27 cellular contexts compared by ENCODE assay signal in genomic region chr1:99507906-99508732, GRCh38.
"Had no signal": no experiment of that assay in that cellular context is flagged by ENCODE, and none has a peak within 500 bp of the region (broad histone marks: within the 10 kb centered on the region; RNA-seq: fewer than 3 reads in every experiment).

No MANE protein-coding gene starts in this region.

- H3K27ac ChIP-seq: VCaP had no signal

- ATAC-seq: activated CD8-positive, alpha-beta memory T cell treated with anti-CD3 and anti-CD28 coated beads, Interleukin-2, amount 10 ng/mL, durations not matched to agents 7 days and 5 days; K562; Panc1 had no signal

- DNase-seq: activated CD4-positive, alpha-beta memory T cell treated with anti-CD3 and anti-CD28 coated beads, Interleukin-2, amount 10 ng/mL, durations not matched to agents 7 days and 5 days; activated CD4-positive, alpha-beta T cell treated with anti-CD3 and anti-CD28 coated beads for 1 hour; activated CD4-positive, alpha-beta T cell treated with anti-CD3 and anti-CD28 coated beads for 48 hours; activated CD4-positive, CD25-positive, alpha-beta regulatory T cell; activated CD8-positive, alpha-beta memory T cell treated with anti-CD3 and anti-CD28 coated beads for 24 hours; activated CD8-positive, alpha-beta memory T cell treated with anti-CD3 and anti-CD28 coated beads, Interleukin-2, amount 10 ng/mL, durations not matched to agents 7 days and 5 days; activated CD8-positive, alpha-beta memory T cell treated with anti-CD3 and anti-CD28 coated beads, Interleukin-2, amount 50 U/mL, for 48 hours; activated gamma-delta T cell; activated naive CD4-positive, alpha-beta T cell treated with Interleukin-2 at 50 U/mL for 16 hours; activated naive CD8-positive, alpha-beta T cell treated with anti-CD3 and anti-CD28 coated beads, Interleukin-2, amount 10 ng/mL, durations not matched to agents 7 days and 5 days; activated T-cell treated with anti-CD3 and anti-CD28 coated beads, Interleukin-2, amount 50 U/mL, for 24 hours; amygdala; central memory CD4-positive, alpha-beta T cell; NCI-H1092 treated with DMSO at 0.1 percent for 48 hours; NCI-H1417; NCI-H1930; NCI-H2081 treated with DMSO at 0.1 percent for 48 hours; NCI-H226; NCI-H446 treated with DMSO at 0.1 percent for 48 hours; SW 1271; T-helper 1 cell; T-helper 2 cell; T-helper 9 cell had no signal

- FAIRE-seq: bronchial epithelial cell, K562 had no signal

- H3K4me3 ChIP-seq: K562 had no signal
